In genomic region chr17:55845385-55845784, GRCh38 we compare ENCODE assay signal across 9 cellular contexts.
A peak's percentile ranks its signal among the peaks of the same experiment; 100 is the strongest.
DNase-seq lines count a peak whose midpoint lies in the region; ATAC-seq, FAIRE-seq and TF ChIP-seq lines count a peak whose summit lies in the region.
"Had no signal": no experiment of that assay in that cellular context is flagged by ENCODE, and none has a peak within 500 bp of the region (broad histone marks: within the 10 kb centered on the region; RNA-seq: fewer than 3 reads in every experiment).

No MANE protein-coding gene starts in this region.

- H4K91ac ChIP-seq in H1 (replicated peaks; ENCODE audit: insufficient read length, low read length) (no peak overlapping the region), mesenchymal stem cell (ENCODE audit: low read length) (no peak overlapping the region)

- H3K27ac ChIP-seq in H1 (ENCODE audit: low read depth, low read length) = no peak overlapping the region
- no peak overlapping the region for H3K27ac ChIP-seq in mesenchymal stem cell (ENCODE audit: low read length, poor library complexity, severe bottlenecking)

- no peak overlapping the region for H3K4ac ChIP-seq in H1 (replicated peaks; ENCODE audit: insufficient read length, low read depth, low read length)
- H3K4ac ChIP-seq in mesenchymal stem cell (ENCODE audit: low read depth in 1 of 2, low read length in 2 of 2) = no peak overlapping the region

- H3K14ac ChIP-seq in H1 (ENCODE audit: insufficient read length) (no peak overlapping the region), mesenchymal stem cell (ENCODE audit: low read length in 2 of 2) (no peak overlapping the region)

- TF ChIP-seq EP300 in H1 (IDR thresholded peaks at IDR 0.05; ENCODE audit: borderline replicate concordance in 1 of 2, low read depth in 2 of 2, low read length in 2 of 2) = no peak

- WGBS in H1 (ENCODE audit: extremely low coverage in 1 of 2, insufficient coverage in 1 of 2, insufficient read length in 1 of 2, insufficient replicate concordance in 2 of 2, low coverage in 1 of 2, low lambda C conversion rate in 2 of 2, missing lambda C conversion rate in 1 of 2), 2 experiments = 6% methylated on average over 20 of the region's 32 CpGs; no CpG with 5 or more reads in 1 of the 2 experiments
- 7% methylated on average over 27 of the region's 32 CpGs for WGBS in mesenchymal stem cell

- no peak overlapping the region for H3K9ac ChIP-seq in H1 (replicated peaks in 1 of 4; ENCODE audit: extremely low read depth in 1 of 4, low read depth in 3 of 4, low read length in 3 of 4)
- peak overlapping the region; percentile 55 for H3K9ac ChIP-seq in mesenchymal stem cell (ENCODE audit: low read length)

- TF ChIP-seq POLR2A in H1 (IDR thresholded peaks at IDR 0.05; ENCODE audit: control extremely low read depth in 1 of 2, low read depth in 2 of 2, low read length in 2 of 2) = no peak

- POLR2A ChIA-PET in H1 (lab: Charles Lee; ENCODE audit: partially characterized antibody) = no interaction called here

- ATAC-seq in HG02981 (IDR thresholded peaks at IDR 0.05; ENCODE audit: unreplicated experiment) = no peak
- no peak for ATAC-seq in HG03354 (IDR thresholded peaks at IDR 0.05; ENCODE audit: poor library complexity, severe bottlenecking, unreplicated experiment)

- H2BK15ac ChIP-seq in H1 (ENCODE audit: low read length) = no peak overlapping the region
- H2BK15ac ChIP-seq in mesenchymal stem cell (ENCODE audit: low read depth, poor library complexity, severe bottlenecking) = no peak overlapping the region

- H2BK5ac ChIP-seq in H1 (ENCODE audit: low read depth, low read length) (no peak overlapping the region), mesenchymal stem cell (ENCODE audit: low read depth, low read length, poor library complexity, severe bottlenecking) (no peak overlapping the region)

- H3K23ac ChIP-seq in H1 (ENCODE audit: insufficient read length) (no peak overlapping the region), mesenchymal stem cell (ENCODE audit: low read length in 2 of 2) (no peak overlapping the region)

- H2AFZ ChIP-seq in H1 (ENCODE audit: low read length) = 0 out of 2 replicates have a peak overlapping the region, but pooled peaks have one; percentile 58
- no peak overlapping the region for H2AFZ ChIP-seq in mesenchymal stem cell (ENCODE audit: low read depth, low read length)

- H3K27me3 ChIP-seq in H1 (replicated peaks in 1 of 4; ENCODE audit: control insufficient read depth in 3 of 4, extremely low read depth in 1 of 4, insufficient read depth in 3 of 4, low read length in 3 of 4) (no peaks in the 10 kb centered on the region), mesenchymal stem cell (ENCODE audit: control insufficient read depth in 1 of 2, insufficient read depth in 1 of 2, low read length in 2 of 2) (peaks cover 3 to 6% of the 10 kb centered on the region in 2 experiments)

- H3K36me3 ChIP-seq in H1 (ENCODE audit: control insufficient read depth in 2 of 4, insufficient read depth in 4 of 4, low read length in 3 of 4) (no peaks in the 10 kb centered on the region), mesenchymal stem cell (ENCODE audit: control insufficient read depth in 1 of 2, insufficient read depth in 2 of 2, low read depth in 1 of 2, low read length in 2 of 2) (no peaks in the 10 kb centered on the region)

- H3K56ac ChIP-seq in H1 (replicated peaks; ENCODE audit: insufficient read length, low read depth, low read length) = no peak overlapping the region

- H3K23me2 ChIP-seq in H1 (ENCODE audit: low read depth, low read length) = peaks cover 2% of the 10 kb centered on the region; the same call in 1 of the 2 replicates

- H3K79me1 ChIP-seq in H1 (ENCODE audit: low read depth, low read length) = no peaks in the 10 kb centered on the region
- H3K79me1 ChIP-seq in mesenchymal stem cell (replicated peaks; ENCODE audit: low read length, poor library complexity, severe bottlenecking) = no peaks in the 10 kb centered on the region

- peak; percentile 91 to 93 for TF ChIP-seq RAD21 in H1 (IDR thresholded peaks at IDR 0.05 in 1 of 2, conservative IDR thresholded peaks at IDR 0.05 in 1 of 2; ENCODE audit: low read depth in 2 of 2, low read length in 2 of 2)

- peak; percentile 70 to 86 (median 81) for TF ChIP-seq CTCF in H1 (IDR thresholded peaks at IDR 0.05; ENCODE audit: control extremely low read depth in 1 of 3, insufficient read depth in 1 of 3, low read depth in 1 of 3, low read length in 3 of 3)

- no peak for FAIRE-seq in H1 (lab: Jason Lieb, UNC)

- no peak overlapping the region for H2BK20ac ChIP-seq in H1 (ENCODE audit: low read length)

- DNase-seq in EH (ENCODE audit: low read depth) = peak; percentile 27
- peak; percentile 72 for DNase-seq in NCI-H2171 treated with DMSO at 0.1 percent for 48 hours (lab: John Stamatoyannopoulos, UW)
- DNase-seq in H1 (ENCODE audit: low read depth in 1 of 2, low spot score in 2 of 2) = peak; percentile 38 to 85
- peak; percentile 34 for DNase-seq in mesenchymal stem cell
- DNase-seq in ureter (ENCODE audit: low spot score) = peak; percentile 67
- no peak for DNase-seq in NK-92 (lab: John Stamatoyannopoulos, UW; ENCODE audit: unreplicated experiment)
- DNase-seq: naive B cell had no signal

- H4K20me1 ChIP-seq in H1 (replicated peaks in 1 of 2; ENCODE audit: control insufficient read depth in 1 of 2, insufficient read depth in 2 of 2, low read length in 2 of 2) = no peaks in the 10 kb centered on the region

- H2AK5ac ChIP-seq in H1 (ENCODE audit: low read depth, low read length) (no peak overlapping the region), mesenchymal stem cell (ENCODE audit: low read length, severe bottlenecking) (no peak overlapping the region)

- H3K4me1 ChIP-seq in H1 (replicated peaks in 1 of 4; ENCODE audit: control insufficient read depth in 3 of 4, insufficient read depth in 4 of 4, low read length in 3 of 4) = no peaks in the 10 kb centered on the region
- peaks cover 5% of the 10 kb centered on the region for H3K4me1 ChIP-seq in mesenchymal stem cell (ENCODE audit: control insufficient read depth, insufficient read depth, low read depth, low read length)

- no peak overlapping the region for H4K5ac ChIP-seq in H1 (ENCODE audit: insufficient read length, low read depth, low read length)

- H2BK12ac ChIP-seq in H1 (ENCODE audit: low read depth, low read length) (no peak overlapping the region), mesenchymal stem cell (ENCODE audit: low read length in 2 of 2) (no peak overlapping the region)

- CTCF ChIA-PET in H1 (lab: Charles Lee; ENCODE audit: partially characterized antibody) = interaction anchor here (0.6 to 1.7 kb wide), 16 partner anchors 11 to 868 kb away, joined by 3 to 6 read pairs (median 3); no protein-coding TSS in a partner anchor

- peak overlapping the region; percentile 78 for H3K18ac ChIP-seq in H1 (ENCODE audit: extremely low read depth, low read length)
- H3K18ac ChIP-seq in mesenchymal stem cell (ENCODE audit: low read depth in 1 of 2, low read length in 2 of 2) = peak overlapping the region in 1 of 2 experiments; percentile 33

- H3K79me2 ChIP-seq in H1 (ENCODE audit: control insufficient read depth in 1 of 2, insufficient read depth in 2 of 2, low read length in 2 of 2) = no peaks in the 10 kb centered on the region

- H2BK120ac ChIP-seq in H1 (replicated peaks; ENCODE audit: low read depth, low read length) (no peak overlapping the region), mesenchymal stem cell (ENCODE audit: low read depth, low read length) (no peak overlapping the region)

- H3K4me2 ChIP-seq in H1 (ENCODE audit: insufficient read depth in 1 of 2, low read depth in 2 of 2, low read length in 2 of 2) (peak overlapping the region; percentile 55 to 72), mesenchymal stem cell (ENCODE audit: low read length, poor library complexity, severe bottlenecking) (peak overlapping the region; percentile 52)

- H3K9me3 ChIP-seq in H1 (ENCODE audit: insufficient read depth in 2 of 2, low read depth in 1 of 2, low read length in 1 of 2) (no peaks in the 10 kb centered on the region), mesenchymal stem cell (ENCODE audit: control insufficient read depth, low read length) (no peaks in the 10 kb centered on the region)

- no peak overlapping the region; the same call in 1 of the 2 replicates for H4K8ac ChIP-seq in H1 (ENCODE audit: extremely low read depth, insufficient read depth, low read length)
- H4K8ac ChIP-seq in mesenchymal stem cell (ENCODE audit: low read length) = no peak overlapping the region

- H3K4me3 ChIP-seq in H1 (ENCODE audit: extremely low read depth in 1 of 4, insufficient read depth in 2 of 4, low read depth in 3 of 4, low read length in 4 of 4) (peak overlapping the region; percentile 36 to 67 (median 42)), mesenchymal stem cell (ENCODE audit: insufficient read depth in 1 of 2, low read depth in 1 of 2, low read length in 2 of 2) (peak overlapping the region; percentile 38 to 50)

TF ChIP-seq in H1, 55 proteins besides CTCF, POLR2A, EP300 and RAD21:
- TF ChIP-seq HDAC2 (IDR thresholded peaks at IDR 0.05; ENCODE audit: borderline replicate concordance in 1 of 2, low read depth in 2 of 2, low read length in 2 of 2) = peak in 1 of 2 experiments; percentile 54; a peak in 2 of 4 replicates
- peak; percentile 41; the same call in 1 of the 2 replicates for TF ChIP-seq MAX (IDR thresholded peaks at IDR 0.05)
- no peak for TF ChIP-seq CHD2 (IDR thresholded peaks at IDR 0.05; ENCODE audit: low read length)
- TF ChIP-seq YY1 (IDR thresholded peaks at IDR 0.05; ENCODE audit: low read depth, low read length) = peak; percentile 21; the same call in 1 of the 2 replicates
- TF ChIP-seq RBBP5 (IDR thresholded peaks at IDR 0.05; ENCODE audit: borderline replicate concordance, low read depth, low read length) = 0 out of 2 replicates have a peak, but pooled peaks have one; percentile 38
- 0 out of 2 replicates have a peak, but pooled peaks have one; percentile 25 for TF ChIP-seq PHF8 (conservative IDR thresholded peaks at IDR 0.05; ENCODE audit: low read depth, low read length)
- no peak for TF ChIP-seq GABPA (IDR thresholded peaks at IDR 0.05; ENCODE audit: borderline replicate concordance, insufficient read depth, low read length)
- TF ChIP-seq CTBP2 (IDR thresholded peaks at IDR 0.05; ENCODE audit: borderline replicate concordance, insufficient read depth, insufficient read length, low read length) = no peak
- no peak for TF ChIP-seq HDAC6 (IDR thresholded peaks at IDR 0.05; ENCODE audit: low read depth, low read length)
TF ChIP-seq in H1: peak in this region for 5.
